ENCODE assay signal across 14 cellular contexts in genomic region chr7:31982962-31983361, GRCh38.
DNase-seq lines count a peak whose midpoint lies in the region; ATAC-seq and TF ChIP-seq lines count a peak whose summit lies in the region.
"Had no signal": no experiment of that assay in that cellular context is flagged by ENCODE, and none has a peak within 500 bp of the region (broad histone marks: within the 10 kb centered on the region; RNA-seq: fewer than 3 reads in every experiment).

No MANE protein-coding gene starts in this region.

- H3K9me3 ChIP-seq in left ventricle myocardium inferior (replicated peaks): peaks cover 6% of the 10 kb centered on the region

- peak; percentile 75 for ATAC-seq in Right ventricle myocardium inferior
- ATAC-seq: GM12878, HCT116 had no signal

- no peaks in the 10 kb centered on the region for H3K27me3 ChIP-seq in left ventricle myocardium inferior (ENCODE audit: low read depth)

- no peak overlapping the region for H3K4me3 ChIP-seq in left ventricle myocardium inferior
- H3K4me3 ChIP-seq: GM12878 had no signal

- peaks cover 75% of the 10 kb centered on the region for H3K4me1 ChIP-seq in left ventricle myocardium inferior

- peak overlapping the region; percentile 85 for H3K27ac ChIP-seq in left ventricle myocardium inferior (replicated peaks)

- peaks cover 6% of the 10 kb centered on the region for H3K36me3 ChIP-seq in left ventricle myocardium inferior

- intact Hi-C loops in Right ventricle myocardium inferior (cut with DNase I) (loop anchor here (5.0 to 10.0 kb wide), 3 partner anchors 34 to 172 kb away; no protein-coding TSS in a partner anchor), cardiac septum (cut with DNase I) (no loop called here), left ventricle myocardium inferior (cut with micrococcal nuclease) (no loop called here)

- TF ChIP-seq CTCF in left ventricle myocardium inferior (IDR thresholded peaks at IDR 0.05; ENCODE audit: borderline replicate concordance): no peak

- DNase-seq in Right ventricle myocardium inferior (ENCODE audit: missing footprints) (no peak), cardiac septum (ENCODE audit: low spot score) (no peak), RPMI7951 (ENCODE audit: low read depth) (peak; percentile 52), left ventricle myocardium inferior (no peak), putamen (ENCODE audit: low spot score) (peak; percentile 72), NCI-H2107 treated with DMSO at 0.1 percent for 48 hours (lab: John Stamatoyannopoulos, UW; ENCODE audit: unreplicated experiment) (no peak)
- DNase-seq in activated CD4-positive, alpha-beta T cell treated with anti-CD3 and anti-CD28 coated beads, Interleukin-2, amount 50 U/mL, for 48 hours: no peak
- no peak for DNase-seq in effector CD4-positive, alpha-beta T cell
- DNase-seq: C1 segment of cervical spinal cord; Calu3; CD4-positive, alpha-beta T cell; DMS 273 treated with DMSO at 0.1 percent for 48 hours had no signal

Comparison
In these comparisons a context has a peak if more than half of its experiments do, and no peak if none do; other contexts are left out.
1. DNase-seq: peak in RPMI7951 (single experiment) and putamen (single experiment); none in Right ventricle myocardium inferior (single experiment), cardiac septum (single experiment), left ventricle myocardium inferior (single experiment), activated CD4-positive, alpha-beta T cell treated with anti-CD3 and anti-CD28 coated beads, Interleukin-2, amount 50 U/mL, for 48 hours (0 of 2), effector CD4-positive, alpha-beta T cell (single experiment) and NCI-H2107 treated with DMSO at 0.1 percent for 48 hours (single experiment).